Comparison of ENCODE assay signal across 26 cellular contexts in the genomic region with DNA sequence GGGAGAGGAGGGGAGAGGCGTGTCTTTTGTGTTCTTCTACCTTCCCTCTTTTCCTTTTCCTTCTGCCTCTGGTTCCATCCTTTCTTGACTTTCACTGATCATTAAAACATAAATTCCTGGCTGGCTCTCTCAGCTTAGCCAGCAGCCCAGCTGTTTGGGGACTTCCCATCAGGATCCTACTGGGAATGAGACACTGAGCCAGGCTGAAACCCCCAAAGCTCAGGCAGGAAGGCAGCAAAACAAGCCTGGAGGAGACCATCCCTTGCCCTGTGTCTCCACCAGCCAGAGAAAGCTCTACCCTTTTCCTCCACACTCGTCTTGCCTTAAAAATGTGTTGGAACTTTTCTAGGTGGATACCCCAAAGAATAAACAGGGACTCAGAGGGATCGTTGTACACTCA.
DNase-seq lines count a peak whose midpoint lies in the region; ATAC-seq and TF ChIP-seq lines count a peak whose summit lies in the region.
"Had no signal": no experiment of that assay in that cellular context is flagged by ENCODE, and none has a peak within 500 bp of the region (broad histone marks: within the 10 kb centered on the region; RNA-seq: fewer than 3 reads in every experiment).

No MANE protein-coding gene starts in this region.

- H3K27ac ChIP-seq in H9 (ENCODE audit: insufficient read length, low read depth, low read length) (no peak overlapping the region), coronary artery (peak overlapping the region; percentile 58 to 88), substantia nigra (ENCODE audit: low read depth, low read length, poor library complexity, severe bottlenecking) (peak overlapping the region; percentile 79)
- H3K27ac ChIP-seq: PC-9, spleen had no signal

- H3K4ac ChIP-seq in H9 (ENCODE audit: low read depth, low read length), result no peak overlapping the region

- peaks cover 3% of the 10 kb centered on the region for H4K20me1 ChIP-seq in H9 (ENCODE audit: control insufficient read depth, insufficient read depth, insufficient read length)

- no peak overlapping the region for H2BK5ac ChIP-seq in H9 (ENCODE audit: insufficient read length, low read length)

- H3K4me1 Mint-ChIP-seq in H9 (peaks cover 12 to 20% of the 10 kb centered on the region in 2 experiments), nephron (peaks cover 42% of the 10 kb centered on the region), natural killer cell (no peaks in the 10 kb centered on the region)
- H3K4me1 Mint-ChIP-seq: activated naive CD8-positive, alpha-beta T cell treated with anti-CD3 and anti-CD28 coated beads for 36 hours had no signal

- no CpG with 5 or more reads among the region's 3 CpGs for WGBS in H9 (ENCODE audit: extremely low coverage, insufficient read length, low lambda C conversion rate)

- no peak overlapping the region for H2AFZ ChIP-seq in H9 (ENCODE audit: low read length)
- H2AFZ ChIP-seq: PC-9 had no signal

- H3T11ph ChIP-seq in H9 (ENCODE audit: low read length), result no peak overlapping the region

- H3K4me3 ChIP-seq in coronary artery, result no peak overlapping the region
- H3K4me3 ChIP-seq: lower lobe of right lung, mucosa of descending colon, PC-9, right atrium auricular region, spleen had no signal

- no peaks in the 10 kb centered on the region for H3K79me2 ChIP-seq in H9 (ENCODE audit: insufficient read depth, low read length)

- H3K9ac ChIP-seq in H9 (ENCODE audit: extremely low read depth, insufficient read length, low read length), result no peak overlapping the region

- H3K79me1 ChIP-seq in H9 (ENCODE audit: insufficient read depth, low read depth, low read length, poor library complexity, severe bottlenecking), result no peaks in the 10 kb centered on the region

- 0 out of 2 replicates have a peak overlapping the region, but pooled peaks have one; percentile 51 for H3K14ac ChIP-seq in H9 (ENCODE audit: insufficient read depth, low read length)

- no peaks in the 10 kb centered on the region; a peak in 1 of 7 replicates for H3K36me3 Mint-ChIP-seq in H9 (ENCODE audit: insufficient read depth in 1 of 3, low read depth in 3 of 3)
- H3K36me3 Mint-ChIP-seq in nephron (ENCODE audit: low read depth), result no peaks in the 10 kb centered on the region
- no peaks in the 10 kb centered on the region for H3K36me3 Mint-ChIP-seq in natural killer cell
- H3K36me3 Mint-ChIP-seq: activated naive CD8-positive, alpha-beta T cell treated with anti-CD3 and anti-CD28 coated beads for 36 hours had no signal

- no peaks in the 10 kb centered on the region; the same call in 1 of the 2 replicates for H3K4me1 ChIP-seq in H9 (ENCODE audit: insufficient read depth, low read length)
- H3K4me1 ChIP-seq: spleen had no signal

- H3K56ac ChIP-seq in H9 (ENCODE audit: insufficient read length, low read depth, low read length), result no peak overlapping the region

- H2BK20ac ChIP-seq in H9 (ENCODE audit: low read depth, low read length, poor library complexity, severe bottlenecking), result no peak overlapping the region

- H3K23me2 ChIP-seq in H9 (ENCODE audit: insufficient read length, low read depth, low read length, poor library complexity, severe bottlenecking), result no peaks in the 10 kb centered on the region

- DNase-seq in H9 (no peak), coronary artery (ENCODE audit: low spot score) (no peak), substantia nigra (lab: John Stamatoyannopoulos, UW) (no peak), natural killer cell (no peak)
- DNase-seq: activated gamma-delta T cell; activated naive CD8-positive, alpha-beta T cell treated with anti-CD3 and anti-CD28 coated beads for 36 hours; activated T-cell treated with anti-CD3 and anti-CD28 coated beads, Interleukin-2, amount 50 U/mL, for 24 hours; CD4-positive, alpha-beta T cell; central memory CD4-positive, alpha-beta T cell; Kasumi-1; lower lobe of right lung; NCI-H226; NCI-H526 treated with DMSO at 0.1 percent for 48 hours; PC-9; stimulated activated CD4-positive, alpha-beta T cell treated with anti-CD3 and anti-CD28 coated beads, Interleukin-2, amount 100 ng/mL, for 24 hours; stimulated activated naive CD8-positive, alpha-beta T cell treated with anti-CD3 and anti-CD28 coated beads, Interleukin-15, Interleukin-2, amounts not matched to agents 100 U/mL and 50 U/mL, for 24 hours had no signal

- H3K4me3 Mint-ChIP-seq in H9 (peak overlapping the region in 1 of 2 experiments; percentile 43; a peak in 2 of 5 replicates), nephron (no peak overlapping the region), natural killer cell (no peak overlapping the region)
- H3K4me3 Mint-ChIP-seq: activated naive CD8-positive, alpha-beta T cell treated with anti-CD3 and anti-CD28 coated beads for 36 hours; activated T-cell treated with anti-CD3 and anti-CD28 coated beads, Interleukin-2, amount 50 U/mL, for 24 hours; CD4-positive, alpha-beta T cell; neural crest cell; T-helper 1 cell treated with Interleukin-12 subunit alpha and Interleukin-12 subunit beta and Interleukin-4 antibody, amounts not matched to agents 30 μg/mL and 1 μg/mL, for 36 hours had no signal

- H2BK12ac ChIP-seq in H9 (ENCODE audit: insufficient read length, low read depth, low read length), result no peak overlapping the region

- no peak overlapping the region for H4K91ac ChIP-seq in H9 (ENCODE audit: insufficient read length, low read depth, low read length)

- no peak overlapping the region for H3K23ac ChIP-seq in H9 (ENCODE audit: insufficient read length, low read depth, low read length)

- no peak for ATAC-seq in natural killer cell
- no peak for ATAC-seq in HG02981 (IDR thresholded peaks at IDR 0.05; ENCODE audit: unreplicated experiment)
- no peak for ATAC-seq in GM18861 (IDR thresholded peaks at IDR 0.05; ENCODE audit: unreplicated experiment)
- no peak for ATAC-seq in HG02588 (IDR thresholded peaks at IDR 0.05; ENCODE audit: unreplicated experiment)
- ATAC-seq: HepG2; mucosa of descending colon; stimulated activated naive CD8-positive, alpha-beta T cell treated with anti-CD3 and anti-CD28 coated beads, Interleukin-15, Interleukin-2, amounts not matched to agents 100 U/mL and 50 U/mL, for 24 hours had no signal

- H3K9me3 Mint-ChIP-seq in H9, result no peaks in the 10 kb centered on the region
- H3K9me3 Mint-ChIP-seq in nephron, result no peaks in the 10 kb centered on the region
- H3K9me3 Mint-ChIP-seq in natural killer cell, result no peaks in the 10 kb centered on the region
- H3K9me3 Mint-ChIP-seq: activated naive CD8-positive, alpha-beta T cell treated with anti-CD3 and anti-CD28 coated beads for 36 hours; activated T-cell treated with anti-CD3 and anti-CD28 coated beads, Interleukin-2, amount 50 U/mL, for 24 hours; CD4-positive, alpha-beta T cell; neural crest cell; T-helper 1 cell treated with Interleukin-12 subunit alpha and Interleukin-12 subunit beta and Interleukin-4 antibody, amounts not matched to agents 30 μg/mL and 1 μg/mL, for 36 hours had no signal

- H3K27ac Mint-ChIP-seq in H9, result no peak overlapping the region; a peak in 1 of 7 replicates
- peak overlapping the region; percentile 2 to 18 (median 3) for H3K27ac Mint-ChIP-seq in nephron
- H3K27ac Mint-ChIP-seq in natural killer cell, result no peak overlapping the region
- H3K27ac Mint-ChIP-seq: activated naive CD8-positive, alpha-beta T cell treated with anti-CD3 and anti-CD28 coated beads for 36 hours; activated T-cell treated with anti-CD3 and anti-CD28 coated beads, Interleukin-2, amount 50 U/mL, for 24 hours; CD4-positive, alpha-beta T cell; T-helper 1 cell treated with Interleukin-12 subunit alpha and Interleukin-12 subunit beta and Interleukin-4 antibody, amounts not matched to agents 30 μg/mL and 1 μg/mL, for 36 hours had no signal

- H3K27me3 Mint-ChIP-seq in H9 (ENCODE audit: low read depth) (no peaks in the 10 kb centered on the region), nephron (ENCODE audit: low read depth) (no peaks in the 10 kb centered on the region), natural killer cell (ENCODE audit: low read depth in 2 of 2) (no peaks in the 10 kb centered on the region)
- H3K27me3 Mint-ChIP-seq: activated naive CD8-positive, alpha-beta T cell treated with anti-CD3 and anti-CD28 coated beads for 36 hours; activated T-cell treated with anti-CD3 and anti-CD28 coated beads, Interleukin-2, amount 50 U/mL, for 24 hours; CD4-positive, alpha-beta T cell had no signal

- no peak overlapping the region for H2BK15ac ChIP-seq in H9 (ENCODE audit: low read depth, low read length)

- H3K18ac ChIP-seq in H9 (ENCODE audit: insufficient read length, low read depth, low read length), result no peak overlapping the region

- no peak overlapping the region for H2AK5ac ChIP-seq in H9 (ENCODE audit: insufficient read length, low read length)

- no peak overlapping the region for H3K4me2 ChIP-seq in H9 (ENCODE audit: insufficient read depth, insufficient read length, low read length)
- H3K4me2 ChIP-seq: PC-9 had no signal

- H4K8ac ChIP-seq in H9 (replicated peaks; ENCODE audit: insufficient read length, low read depth, low read length), result no peak overlapping the region

- no peaks in the 10 kb centered on the region for H3K27me3 ChIP-seq in H9 (ENCODE audit: insufficient read depth, low read length)
- H3K27me3 ChIP-seq: right atrium auricular region, spleen had no signal

- H4K5ac ChIP-seq in H9 (ENCODE audit: insufficient read length, low read depth, low read length), result no peak overlapping the region

- intact Hi-C loops in natural killer cell (cut with micrococcal nuclease), result no loop called here

- H3K9me3 ChIP-seq in H9 (ENCODE audit: control insufficient read depth, low read depth, low read length), result no peaks in the 10 kb centered on the region
- H3K9me3 ChIP-seq: lower lobe of right lung, mucosa of descending colon, right atrium auricular region, spleen had no signal

- TF ChIP-seq CTCF in H9 (conservative IDR thresholded peaks at IDR 0.05), result no peak
- no peak for TF ChIP-seq CTCF in coronary artery (IDR thresholded peaks at IDR 0.05)
- TF ChIP-seq CTCF in nephron (IDR thresholded peaks at IDR 0.05; ENCODE audit: unreplicated experiment in 3 of 3), result no peak
- no peak for TF ChIP-seq CTCF in natural killer cell (IDR thresholded peaks at IDR 0.05)

- H2BK120ac ChIP-seq in H9 (ENCODE audit: low read depth, low read length, poor library complexity, severe bottlenecking), result no peak overlapping the region

Comparison
In these comparisons a context has a peak if more than half of its experiments do, and no peak if none do; other contexts are left out.
1. H3K27ac Mint-ChIP-seq: peak in nephron (3 of 3); none in H9 (0 of 3) and natural killer cell (0 of 2).